ENCODE assay signal across 1 cellular context in genomic region chr6:26196846-26197683, GRCh38.
TF ChIP-seq lines count a peak whose summit lies in the region.

No MANE protein-coding gene starts in this region.

TF ChIP-seq in HepG2, 621 proteins besides CTCF, POLR2A, EP300 and RAD21 (continued from another document and continues in another):
- no peak for TF ChIP-seq KIAA2018 (CRISPR knock-in tag; IDR thresholded peaks at IDR 0.05; ENCODE audit: borderline replicate concordance)
- TF ChIP-seq ZNF230 (CRISPR knock-in tag; IDR thresholded peaks at IDR 0.05): peak; percentile 97
- no peak for TF ChIP-seq TCF12 (IDR thresholded peaks at IDR 0.05)
- TF ChIP-seq TCF12 (CRISPR knock-in tag; IDR thresholded peaks at IDR 0.05): peak; percentile 79; the same call in 1 of the 2 replicates
- TF ChIP-seq TOPORS (CRISPR knock-in tag; IDR thresholded peaks at IDR 0.05): no peak; the same call in none of the 2 replicates
- no peak for TF ChIP-seq ZFP1 (CRISPR knock-in tag; IDR thresholded peaks at IDR 0.05)
- TF ChIP-seq BCL3 (CRISPR knock-in tag; IDR thresholded peaks at IDR 0.05): peak; percentile 87
- TF ChIP-seq ZNF501 (CRISPR knock-in tag; IDR thresholded peaks at IDR 0.05): peak; percentile 81
- TF ChIP-seq MTA1 (CRISPR knock-in tag; IDR thresholded peaks at IDR 0.05; ENCODE audit: borderline replicate concordance): peak; percentile 68
- no peak for TF ChIP-seq PAX8 (CRISPR knock-in tag; IDR thresholded peaks at IDR 0.05; ENCODE audit: borderline replicate concordance)
- TF ChIP-seq ZNF234 (CRISPR knock-in tag; conservative IDR thresholded peaks at IDR 0.05): peak; percentile 85
- peak; percentile 98 for TF ChIP-seq RBM39 (IDR thresholded peaks at IDR 0.05; ENCODE audit: low read depth, low read length, poor library complexity, severe bottlenecking)
- TF ChIP-seq GMEB2 (CRISPR knock-in tag; IDR thresholded peaks at IDR 0.05; ENCODE audit: low read depth): no peak
- TF ChIP-seq ZNF20 (CRISPR knock-in tag; IDR thresholded peaks at IDR 0.05): 0 out of 2 replicates have a peak, but pooled peaks have one; percentile 36
- no peak; the same call in 1 of the 2 replicates for TF ChIP-seq CERS6 (CRISPR knock-in tag; IDR thresholded peaks at IDR 0.05)
- TF ChIP-seq NCOA2 (CRISPR knock-in tag; IDR thresholded peaks at IDR 0.05): peak; percentile 73
- TF ChIP-seq, protein P1, sequence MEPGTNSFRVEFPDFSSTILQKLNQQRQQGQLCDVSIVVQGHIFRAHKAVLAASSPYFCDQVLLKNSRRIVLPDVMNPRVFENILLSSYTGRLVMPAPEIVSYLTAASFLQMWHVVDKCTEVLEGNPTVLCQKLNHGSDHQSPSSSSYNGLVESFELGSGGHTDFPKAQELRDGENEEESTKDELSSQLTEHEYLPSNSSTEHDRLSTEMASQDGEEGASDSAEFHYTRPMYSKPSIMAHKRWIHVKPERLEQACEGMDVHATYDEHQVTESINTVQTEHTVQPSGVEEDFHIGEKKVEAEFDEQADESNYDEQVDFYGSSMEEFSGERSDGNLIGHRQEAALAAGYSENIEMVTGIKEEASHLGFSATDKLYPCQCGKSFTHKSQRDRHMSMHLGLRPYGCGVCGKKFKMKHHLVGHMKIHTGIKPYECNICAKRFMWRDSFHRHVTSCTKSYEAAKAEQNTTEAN (CRISPR knock-in tag; conservative IDR thresholded peaks at IDR 0.05): 0 out of 2 replicates have a peak, but pooled peaks have one; percentile 50
- TF ChIP-seq TFAP4 (IDR thresholded peaks at IDR 0.05; ENCODE audit: borderline replicate concordance, low read depth): 0 out of 2 replicates have a peak, but pooled peaks have one; percentile 10
- TF ChIP-seq EEA1 (CRISPR knock-in tag; IDR thresholded peaks at IDR 0.05; ENCODE audit: borderline replicate concordance): no peak
- TF ChIP-seq, protein P2, sequence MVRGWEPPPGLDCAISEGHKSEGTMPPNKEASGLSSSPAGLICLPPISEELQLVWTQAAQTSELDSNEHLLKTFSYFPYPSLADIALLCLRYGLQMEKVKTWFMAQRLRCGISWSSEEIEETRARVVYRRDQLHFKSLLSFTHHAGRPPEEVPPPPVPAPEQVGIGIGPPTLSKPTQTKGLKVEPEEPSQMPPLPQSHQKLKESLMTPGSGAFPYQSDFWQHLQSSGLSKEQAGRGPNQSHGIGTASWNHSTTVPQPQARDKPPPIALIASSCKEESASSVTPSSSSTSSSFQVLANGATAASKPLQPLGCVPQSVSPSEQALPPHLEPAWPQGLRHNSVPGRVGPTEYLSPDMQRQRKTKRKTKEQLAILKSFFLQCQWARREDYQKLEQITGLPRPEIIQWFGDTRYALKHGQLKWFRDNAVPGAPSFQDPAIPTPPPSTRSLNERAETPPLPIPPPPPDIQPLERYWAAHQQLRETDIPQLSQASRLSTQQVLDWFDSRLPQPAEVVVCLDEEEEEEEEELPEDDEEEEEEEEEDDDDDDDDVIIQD (CRISPR knock-in tag; IDR thresholded peaks at IDR 0.05; ENCODE audit: low read depth): 0 out of 2 replicates have a peak, but pooled peaks have one; percentile 10
- TF ChIP-seq RAD51 (IDR thresholded peaks at IDR 0.05; ENCODE audit: borderline replicate concordance): no peak
- TF ChIP-seq, protein P3, sequence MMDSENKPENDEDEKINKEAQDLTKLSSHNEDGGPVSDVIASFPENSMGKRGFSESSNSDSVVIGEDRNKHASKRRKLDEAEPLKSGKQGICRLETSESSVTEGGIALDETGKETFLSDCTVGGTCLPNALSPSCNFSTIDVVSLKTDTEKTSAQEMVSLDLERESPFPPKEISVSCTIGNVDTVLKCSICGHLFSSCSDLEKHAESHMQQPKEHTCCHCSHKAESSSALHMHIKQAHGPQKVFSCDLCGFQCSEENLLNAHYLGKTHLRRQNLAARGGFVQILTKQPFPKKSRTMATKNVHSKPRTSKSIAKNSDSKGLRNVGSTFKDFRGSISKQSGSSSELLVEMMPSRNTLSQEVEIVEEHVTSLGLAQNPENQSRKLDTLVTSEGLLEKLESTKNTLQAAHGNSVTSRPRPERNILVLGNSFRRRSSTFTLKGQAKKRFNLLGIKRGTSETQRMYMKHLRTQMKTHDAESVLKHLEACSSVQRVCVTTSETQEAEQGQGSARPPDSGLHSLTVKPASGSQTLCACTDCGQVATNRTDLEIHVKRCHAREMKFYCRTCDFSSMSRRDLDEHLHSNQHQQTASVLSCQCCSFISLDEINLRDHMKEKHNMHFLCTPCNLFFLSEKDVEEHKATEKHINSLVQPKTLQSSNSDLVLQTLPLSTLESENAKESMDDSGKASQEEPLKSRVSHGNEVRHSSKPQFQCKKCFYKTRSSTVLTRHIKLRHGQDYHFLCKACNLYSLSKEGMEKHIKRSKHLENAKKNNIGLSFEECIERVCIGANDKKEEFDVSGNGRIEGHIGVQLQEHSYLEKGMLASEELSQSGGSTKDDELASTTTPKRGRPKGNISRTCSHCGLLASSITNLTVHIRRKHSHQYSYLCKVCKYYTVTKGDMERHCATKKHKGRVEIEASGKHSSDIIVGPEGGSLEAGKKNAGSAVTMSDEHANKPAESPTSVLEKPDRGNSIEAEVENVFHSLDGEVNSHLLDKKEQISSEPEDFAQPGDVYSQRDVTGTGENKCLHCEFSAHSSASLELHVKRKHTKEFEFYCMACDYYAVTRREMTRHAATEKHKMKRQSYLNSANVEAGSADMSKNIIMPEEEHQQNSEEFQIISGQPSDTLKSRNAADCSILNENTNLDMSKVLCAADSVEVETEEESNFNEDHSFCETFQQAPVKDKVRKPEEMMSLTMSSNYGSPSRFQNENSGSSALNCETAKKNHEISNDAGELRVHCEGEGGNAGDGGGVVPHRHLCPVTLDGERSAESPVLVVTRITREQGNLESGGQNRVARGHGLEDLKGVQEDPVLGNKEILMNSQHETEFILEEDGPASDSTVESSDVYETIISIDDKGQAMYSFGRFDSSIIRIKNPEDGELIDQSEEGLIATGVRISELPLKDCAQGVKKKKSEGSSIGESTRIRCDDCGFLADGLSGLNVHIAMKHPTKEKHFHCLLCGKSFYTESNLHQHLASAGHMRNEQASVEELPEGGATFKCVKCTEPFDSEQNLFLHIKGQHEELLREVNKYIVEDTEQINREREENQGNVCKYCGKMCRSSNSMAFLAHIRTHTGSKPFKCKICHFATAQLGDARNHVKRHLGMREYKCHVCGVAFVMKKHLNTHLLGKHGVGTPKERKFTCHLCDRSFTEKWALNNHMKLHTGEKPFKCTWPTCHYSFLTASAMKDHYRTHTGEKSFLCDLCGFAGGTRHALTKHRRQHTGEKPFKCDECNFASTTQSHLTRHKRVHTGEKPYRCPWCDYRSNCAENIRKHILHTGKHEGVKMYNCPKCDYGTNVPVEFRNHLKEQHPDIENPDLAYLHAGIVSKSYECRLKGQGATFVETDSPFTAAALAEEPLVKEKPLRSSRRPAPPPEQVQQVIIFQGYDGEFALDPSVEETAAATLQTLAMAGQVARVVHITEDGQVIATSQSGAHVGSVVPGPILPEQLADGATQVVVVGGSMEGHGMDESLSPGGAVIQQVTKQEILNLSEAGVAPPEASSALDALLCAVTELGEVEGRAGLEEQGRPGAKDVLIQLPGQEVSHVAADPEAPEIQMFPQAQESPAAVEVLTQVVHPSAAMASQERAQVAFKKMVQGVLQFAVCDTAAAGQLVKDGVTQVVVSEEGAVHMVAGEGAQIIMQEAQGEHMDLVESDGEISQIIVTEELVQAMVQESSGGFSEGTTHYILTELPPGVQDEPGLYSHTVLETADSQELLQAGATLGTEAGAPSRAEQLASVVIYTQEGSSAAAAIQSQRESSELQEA (CRISPR knock-in tag; IDR thresholded peaks at IDR 0.05; ENCODE audit: not compliant biosample characterization): peak; percentile 91
- TF ChIP-seq ZNF546 (CRISPR knock-in tag; conservative IDR thresholded peaks at IDR 0.05): 0 out of 2 replicates have a peak, but pooled peaks have one; percentile 58
- no peak for TF ChIP-seq SRSF9 (IDR thresholded peaks at IDR 0.05; ENCODE audit: borderline replicate concordance, insufficient read depth, low read depth, low read length, poor library complexity, severe bottlenecking)
- TF ChIP-seq ZMAT3 (CRISPR knock-in tag; conservative IDR thresholded peaks at IDR 0.05): peak; percentile 83
- TF ChIP-seq KMT2A (CRISPR knock-in tag; IDR thresholded peaks at IDR 0.05): peak; percentile 71; the same call in 1 of the 2 replicates
- peak; percentile 99 for TF ChIP-seq AGO2 (optimal IDR thresholded peaks at IDR 0.05; ENCODE audit: low read depth, low read length)
